In the genomic region with DNA sequence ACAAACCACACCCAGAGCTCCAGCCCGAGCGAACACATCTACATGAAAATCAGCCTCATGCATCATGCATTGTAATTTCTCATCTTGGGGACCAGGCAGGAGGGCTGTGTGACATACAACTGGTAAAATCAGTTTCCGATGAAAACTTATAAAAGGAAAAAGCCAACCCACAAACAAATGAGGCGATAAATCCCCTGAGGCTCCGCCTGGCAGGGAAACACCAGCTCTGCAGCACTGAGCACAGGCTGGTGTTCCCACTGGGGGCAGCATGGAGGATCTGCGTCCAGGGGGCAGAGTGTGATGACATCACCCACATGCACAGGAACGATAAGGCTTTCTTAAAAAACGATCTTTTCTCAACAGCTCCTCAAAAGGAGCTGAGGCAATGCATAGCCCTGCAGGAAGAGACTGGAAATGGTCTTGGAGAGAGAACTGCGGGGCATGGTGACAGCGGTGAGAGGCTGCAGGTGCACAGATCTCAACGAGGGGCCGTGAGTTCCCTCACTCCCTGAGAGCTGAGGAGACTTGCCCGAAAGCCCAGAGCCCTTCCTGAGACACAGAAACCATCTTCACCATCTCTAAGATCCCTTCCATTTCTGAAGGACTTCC, we compare ENCODE assay signal across 8 cellular contexts. TPM values are rescaled to one million over a fixed set of nuclear protein-coding genes. Genes with fewer than 3 reads are reported as not detected.
A peak's percentile ranks its signal among the peaks of the same experiment; 100 is the strongest.
DNase-seq lines count a peak whose midpoint lies in the region; ATAC-seq and TF ChIP-seq lines count a peak whose summit lies in the region.

No MANE protein-coding gene starts in this region.

- CTCF ChIA-PET in activated CD8-positive, alpha-beta T cell treated with anti-CD3 and anti-CD28 coated beads for 36 hours (lab: Charles Lee): interaction anchor here (1.6 to 2.2 kb wide), 2 partner anchors 24 to 109 kb away, joined by 4 to 7 read pairs; no protein-coding TSS in a partner anchor
- CTCF ChIA-PET in activated CD8-positive, alpha-beta T cell treated with anti-CD3 and anti-CD28 coated beads, Interleukin-2, amount 10 ng/mL, durations not matched to agents 7 days and 5 days (lab: Charles Lee): interaction anchor here (1.0 to 2.3 kb wide), 2 partner anchors 23 to 24 kb away, joined by 4 to 7 read pairs; a partner anchor contains a TSS

- H3K27ac ChIP-seq in HUES64 (ENCODE audit: low read depth, low read length) (peak overlapping the region; percentile 82), spleen (peak overlapping the region in 7 of 8 donors; percentile 78 to 92 (median 86))
- H3K27ac ChIP-seq in effector memory CD4-positive, alpha-beta T cell (ENCODE audit: insufficient read depth, low read length, poor library complexity, severe bottlenecking): no peak overlapping the region

- H3K36me3 ChIP-seq in HUES64 (ENCODE audit: insufficient read depth, low read length) (no peaks in the 10 kb centered on the region), spleen (peaks cover 0 to 47% (median 2%) of the 10 kb centered on the region in 6 donors)
- H3K36me3 ChIP-seq in effector memory CD4-positive, alpha-beta T cell (ENCODE audit: control insufficient read depth, insufficient read depth, low read length): peaks cover 3% of the 10 kb centered on the region

- no peaks in the 10 kb centered on the region for H3K9me3 Mint-ChIP-seq in activated CD8-positive, alpha-beta T cell treated with anti-CD3 and anti-CD28 coated beads for 36 hours
- H3K9me3 Mint-ChIP-seq in activated CD8-positive, alpha-beta T cell treated with anti-CD3 and anti-CD28 coated beads, Interleukin-2, amount 10 ng/mL, durations not matched to agents 7 days and 5 days (ENCODE audit: insufficient read depth): no peaks in the 10 kb centered on the region

- H3K4me1 ChIP-seq in HUES64 (ENCODE audit: insufficient read depth, low read length) (peaks cover 33% of the 10 kb centered on the region), spleen (peaks cover 91 to 100% (median 100%) of the 10 kb centered on the region in 6 donors)
- peaks cover 54% of the 10 kb centered on the region for H3K4me1 ChIP-seq in effector memory CD4-positive, alpha-beta T cell (ENCODE audit: control insufficient read depth, insufficient read depth, low read length, poor library complexity, severe bottlenecking)

- TF ChIP-seq POLR2A in spleen (IDR thresholded peaks at IDR 0.05): no peak

- H3K4me1 Mint-ChIP-seq in activated CD8-positive, alpha-beta T cell treated with anti-CD3 and anti-CD28 coated beads for 36 hours (ENCODE audit: low read depth): peaks cover 63% of the 10 kb centered on the region
- H3K4me1 Mint-ChIP-seq in activated CD8-positive, alpha-beta T cell treated with anti-CD3 and anti-CD28 coated beads, Interleukin-2, amount 10 ng/mL, durations not matched to agents 7 days and 5 days (ENCODE audit: low read depth): peaks cover 89% of the 10 kb centered on the region

- no peak overlapping the region for H3K4me3 Mint-ChIP-seq in activated CD8-positive, alpha-beta T cell treated with anti-CD3 and anti-CD28 coated beads for 36 hours
- H3K4me3 Mint-ChIP-seq in activated CD8-positive, alpha-beta T cell treated with anti-CD3 and anti-CD28 coated beads, Interleukin-2, amount 10 ng/mL, durations not matched to agents 7 days and 5 days: no peak overlapping the region

- H3K36me3 Mint-ChIP-seq in activated CD8-positive, alpha-beta T cell treated with anti-CD3 and anti-CD28 coated beads for 36 hours (ENCODE audit: low read depth): peaks cover 17% of the 10 kb centered on the region
- H3K36me3 Mint-ChIP-seq in activated CD8-positive, alpha-beta T cell treated with anti-CD3 and anti-CD28 coated beads, Interleukin-2, amount 10 ng/mL, durations not matched to agents 7 days and 5 days (ENCODE audit: low read depth): peaks cover 29% of the 10 kb centered on the region

- H3K9me3 ChIP-seq in HUES64 (ENCODE audit: insufficient read depth, low read depth, low read length): no peaks in the 10 kb centered on the region
- H3K9me3 ChIP-seq in spleen: no peaks in the 10 kb centered on the region
- no peaks in the 10 kb centered on the region for H3K9me3 ChIP-seq in effector memory CD4-positive, alpha-beta T cell (ENCODE audit: control insufficient read depth, low read length)

- TF ChIP-seq CTCF in activated CD8-positive, alpha-beta T cell treated with anti-CD3 and anti-CD28 coated beads for 36 hours (IDR thresholded peaks at IDR 0.05): no peak
- TF ChIP-seq CTCF in WI38 (IDR thresholded peaks at IDR 0.05; ENCODE audit: low read depth, low read length) (peak; percentile 43), spleen (IDR thresholded peaks at IDR 0.05 in 8 of 11, conservative IDR thresholded peaks at IDR 0.05 in 3 of 11) (peak in 8 of 11 experiments; percentile 21 to 37 (median 32))

- H3K27ac Mint-ChIP-seq in activated CD8-positive, alpha-beta T cell treated with anti-CD3 and anti-CD28 coated beads for 36 hours: peak overlapping the region; percentile 48
- no peak overlapping the region for H3K27ac Mint-ChIP-seq in activated CD8-positive, alpha-beta T cell treated with anti-CD3 and anti-CD28 coated beads, Interleukin-2, amount 10 ng/mL, durations not matched to agents 7 days and 5 days

- 63% methylated on average over 13 of the region's 13 CpGs for WGBS in HUES64
- 36 to 47% (median 40%) methylated on average over 13 of the region's 13 CpGs for WGBS in spleen, 5 donors

- POLR2A ChIA-PET in activated CD8-positive, alpha-beta T cell treated with anti-CD3 and anti-CD28 coated beads for 36 hours (lab: Charles Lee): interaction anchor here (0.6 to 2.2 kb wide), 7 partner anchors 11 to 73 kb away, joined by 3 to 6 read pairs (median 4); a partner anchor contains a TSS
- POLR2A ChIA-PET in activated CD8-positive, alpha-beta T cell treated with anti-CD3 and anti-CD28 coated beads, Interleukin-2, amount 10 ng/mL, durations not matched to agents 7 days and 5 days (lab: Charles Lee): no interaction called here

- H3K4me3 ChIP-seq in HUES64 (ENCODE audit: low read length) (no peak overlapping the region), WI38 (ENCODE audit: low read depth, low read length) (no peak overlapping the region), spleen (peak overlapping the region in 1 of 8 donors; percentile 44)
- no peak overlapping the region for H3K4me3 ChIP-seq in effector memory CD4-positive, alpha-beta T cell (ENCODE audit: insufficient read depth, low read depth, low read length, poor library complexity, severe bottlenecking)

- intact Hi-C loops in activated CD8-positive, alpha-beta T cell treated with anti-CD3 and anti-CD28 coated beads for 36 hours (cut with micrococcal nuclease): no loop called here
- intact Hi-C loops in spleen (cut with DNase I; ENCODE audit: low total_unique reads): no loop called here

- H3K27me3 ChIP-seq in HUES64 (ENCODE audit: insufficient read depth, low read length): no peaks in the 10 kb centered on the region
- no peaks in the 10 kb centered on the region for H3K27me3 ChIP-seq in spleen (replicated peaks in 1 of 7)
- no peaks in the 10 kb centered on the region for H3K27me3 ChIP-seq in effector memory CD4-positive, alpha-beta T cell (replicated peaks; ENCODE audit: control insufficient read depth, insufficient read depth, low read length, poor library complexity, severe bottlenecking)

- no peak for ATAC-seq in activated CD8-positive, alpha-beta T cell treated with anti-CD3 and anti-CD28 coated beads for 36 hours
- no peak for ATAC-seq in activated CD8-positive, alpha-beta T cell treated with anti-CD3 and anti-CD28 coated beads, Interleukin-2, amount 10 ng/mL, durations not matched to agents 7 days and 5 days

- no peaks in the 10 kb centered on the region for H3K27me3 Mint-ChIP-seq in activated CD8-positive, alpha-beta T cell treated with anti-CD3 and anti-CD28 coated beads for 36 hours
- no peaks in the 10 kb centered on the region for H3K27me3 Mint-ChIP-seq in activated CD8-positive, alpha-beta T cell treated with anti-CD3 and anti-CD28 coated beads, Interleukin-2, amount 10 ng/mL, durations not matched to agents 7 days and 5 days (ENCODE audit: low read depth)

- no peak overlapping the region for H3K9ac ChIP-seq in HUES64 (ENCODE audit: low read depth, low read length)

- no peak for DNase-seq in activated CD8-positive, alpha-beta T cell treated with anti-CD3 and anti-CD28 coated beads for 36 hours
- DNase-seq in activated CD8-positive, alpha-beta T cell treated with anti-CD3 and anti-CD28 coated beads, Interleukin-2, amount 10 ng/mL, durations not matched to agents 7 days and 5 days: no peak
- DNase-seq in hepatic stellate cell (ENCODE audit: low spot score) (peak; percentile 80), spleen (no peak), epidermal melanocyte (ENCODE audit: insufficient read length, low spot score) (no peak)
- no peak for DNase-seq in effector memory CD4-positive, alpha-beta T cell

RNA-seq across cellular contexts. Expression of a gene that starts 24.6 kb away (rescaled TPM):
- 10 to 100 TPM; 53.1 to 59.2 TPM for total RNA-seq in activated CD8-positive, alpha-beta T cell treated with anti-CD3 and anti-CD28 coated beads for 36 hours
- total RNA-seq in activated CD8-positive, alpha-beta T cell treated with anti-CD3 and anti-CD28 coated beads, Interleukin-2, amount 10 ng/mL, durations not matched to agents 7 days and 5 days: 10 to 100 TPM; 65.1 to 67.9 TPM
- 79.1 TPM for polyA plus RNA-seq in HUES64 (2013, experiment 1 of 2)
- polyA plus RNA-seq in HUES64 (2013, experiment 2 of 2): 76.6 TPM
- 10 to 100 TPM; 37.2 to 77.4 (median 66.2) TPM for total RNA-seq in spleen
- polyA plus RNA-seq in spleen: 10 to 100 TPM; 26.1 to 44.0 (median 31.3) TPM

RNA-seq across cellular contexts. Expression of a gene that starts 26.7 kb away (rescaled TPM):
- 10 to 100 TPM; 78.3 to 80.5 TPM for total RNA-seq in activated CD8-positive, alpha-beta T cell treated with anti-CD3 and anti-CD28 coated beads for 36 hours
- 100 to 1,000 TPM in 1 of 2 experiments, 10 to 100 TPM in 1; 95.3 to 104 TPM for total RNA-seq in activated CD8-positive, alpha-beta T cell treated with anti-CD3 and anti-CD28 coated beads, Interleukin-2, amount 10 ng/mL, durations not matched to agents 7 days and 5 days
- polyA plus RNA-seq in HUES64 (2013, experiment 1 of 2): 70.0 TPM
- polyA plus RNA-seq in HUES64 (2013, experiment 2 of 2): 65.6 TPM
- total RNA-seq in spleen: 10 to 100 TPM in 5 of 7 donors, 1 to 10 TPM in 2; 9.4 to 17.9 (median 10.6) TPM
- polyA plus RNA-seq in spleen: 1 to 10 TPM; 3.8 to 7.4 (median 5.7) TPM

RNA-seq across cellular contexts. Expression of a gene that starts 32.4 kb away (rescaled TPM):
- 10 to 100 TPM; 15.5 to 16.6 TPM for total RNA-seq in activated CD8-positive, alpha-beta T cell treated with anti-CD3 and anti-CD28 coated beads for 36 hours
- total RNA-seq in activated CD8-positive, alpha-beta T cell treated with anti-CD3 and anti-CD28 coated beads, Interleukin-2, amount 10 ng/mL, durations not matched to agents 7 days and 5 days: 10 to 100 TPM; 26.0 to 27.6 TPM
- polyA plus RNA-seq in HUES64 (2013, experiment 1 of 2): 22.9 TPM
- 19.0 TPM for polyA plus RNA-seq in HUES64 (2013, experiment 2 of 2)
- total RNA-seq in spleen: 10 to 100 TPM in 4 of 7 donors, 1 to 10 TPM in 3; 6.4 to 24.2 (median 13.8) TPM
- 10 to 100 TPM; 17.1 to 24.0 (median 17.9) TPM for polyA plus RNA-seq in spleen

RNA-seq across cellular contexts. Expression of a gene that starts 37.1 kb away (rescaled TPM):
- 10 to 100 TPM in 1 of 2 experiments, 1 to 10 TPM in 1; 9.6 to 14.6 TPM for total RNA-seq in activated CD8-positive, alpha-beta T cell treated with anti-CD3 and anti-CD28 coated beads for 36 hours
- total RNA-seq in activated CD8-positive, alpha-beta T cell treated with anti-CD3 and anti-CD28 coated beads, Interleukin-2, amount 10 ng/mL, durations not matched to agents 7 days and 5 days: 10 to 100 TPM; 14.3 to 16.5 TPM
- polyA plus RNA-seq in HUES64 (2013, experiment 1 of 2): 9.6 TPM
- 10.1 TPM for polyA plus RNA-seq in HUES64 (2013, experiment 2 of 2)
- total RNA-seq in spleen: 1 to 10 TPM in 4 of 7 donors, under 1 TPM in 2, not detected in 1; 0.79 to 5.1 (median 1.6) TPM
- polyA plus RNA-seq in spleen: 1 to 10 TPM; 2.1 to 2.9 (median 2.5) TPM

Comparison
In these comparisons a context has a peak if more than half of its experiments do, and no peak if none do; other contexts are left out.
1. RNA of a gene that starts 26.7 kb away (total RNA-seq): 95.3 to 104 TPM in activated CD8-positive, alpha-beta T cell treated with anti-CD3 and anti-CD28 coated beads, Interleukin-2, amount 10 ng/mL, durations not matched to agents 7 days and 5 days and 78.3 to 80.5 TPM in activated CD8-positive, alpha-beta T cell treated with anti-CD3 and anti-CD28 coated beads for 36 hours; 9.4 to 17.9 TPM in spleen; every median in the first group is over 4 times any median in the second.